Comparison of ENCODE assay signal across 10 cellular contexts in the genomic region with DNA sequence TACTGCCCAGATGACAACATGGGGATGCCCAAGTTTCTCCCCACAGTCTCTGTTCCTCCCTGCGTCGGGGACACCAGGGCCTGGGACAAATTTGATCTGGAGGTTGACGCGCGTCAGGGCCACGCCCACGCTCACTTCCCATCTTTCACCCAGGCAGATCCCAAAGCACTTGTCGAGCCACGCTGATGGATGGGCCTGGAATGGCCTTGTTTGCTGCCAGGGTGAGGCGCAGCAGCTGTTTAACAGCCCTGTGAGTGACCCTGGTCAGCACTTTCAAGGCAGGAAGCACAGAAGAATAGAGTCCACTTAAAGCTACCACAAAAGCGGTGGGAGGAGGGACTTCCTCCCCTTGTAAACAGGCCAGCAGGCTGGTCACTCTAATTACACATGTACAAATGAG.
DNase-seq lines count a peak whose midpoint lies in the region; ATAC-seq and TF ChIP-seq lines count a peak whose summit lies in the region.
"Had no signal": no experiment of that assay in that cellular context is flagged by ENCODE, and none has a peak within 500 bp of the region (broad histone marks: within the 10 kb centered on the region; RNA-seq: fewer than 3 reads in every experiment).

No MANE protein-coding gene starts in this region.

- H2BK5ac ChIP-seq in IMR-90 (ENCODE audit: low read depth, low read length, poor library complexity, severe bottlenecking), result no peak overlapping the region

- H3K56ac ChIP-seq in IMR-90 (ENCODE audit: extremely low read depth, insufficient read depth, low read length), result no peak overlapping the region

- in situ Hi-C loops in IMR-90 (cut with MboI; ENCODE audit: low sequenced_read_pairs), result no loop called here
- in situ Hi-C loops in gastrocnemius medialis (cut with MboI; ENCODE audit: low sequenced_read_pairs in 4 of 4), result no loop called here

- H3K27ac ChIP-seq in IMR-90 (ENCODE audit: insufficient read depth, low read length), result no peak overlapping the region
- H3K27ac ChIP-seq in adrenal gland, result peak overlapping the region in 3 of 5 donors; percentile 23 to 72 (median 72)
- H3K27ac ChIP-seq in gastrocnemius medialis, result peak overlapping the region; percentile 87 to 97 (median 92)

- no peak overlapping the region; the same call in 1 of the 2 replicates for H2BK120ac ChIP-seq in IMR-90 (ENCODE audit: low read depth, low read length)

- no peak overlapping the region; the same call in 1 of the 2 replicates for H4K5ac ChIP-seq in IMR-90 (ENCODE audit: low read depth, low read length)

- DNase-seq in IMR-90 (peak; percentile 12), adrenal gland (peak; percentile 60 to 92 (median 78)), left lobe of liver (ENCODE audit: low spot score) (peak; percentile 62), gastrocnemius medialis (peak; percentile 60 to 84), NCI-H345 (lab: John Stamatoyannopoulos, UW) (no peak)
- DNase-seq: activated CD4-positive, CD25-positive, alpha-beta regulatory T cell treated with anti-CD3 and anti-CD28 coated beads, Interleukin-2, amount 50 U/mL, for 72 hours; amniotic stem cell had no signal

- H2AK9ac ChIP-seq in IMR-90 (replicated peaks; ENCODE audit: low read depth, low read length, poor library complexity), result peak overlapping the region; percentile 26

- BruUV-seq in IMR-90 (replicated peaks; lab: Mats Ljungman, UMichigan), result no TSS peak

- H3K23ac ChIP-seq in IMR-90 (ENCODE audit: low read depth, low read length), result peak overlapping the region; percentile 53; the same call in 1 of the 2 replicates

- CTCF ChIA-PET in IMR-90 (lab: Yijun Ruan, JAX), result no interaction called here

- dilution Hi-C loops in IMR-90 (cut with HindIII; ENCODE audit: low sequenced_read_pairs, unreplicated experiment), result no loop called here

- H3K4me1 ChIP-seq in IMR-90 (ENCODE audit: control insufficient read depth, insufficient read depth, low read length), result peaks cover 16% of the 10 kb centered on the region
- peaks cover 0 to 6% of the 10 kb centered on the region in 2 donors for H3K4me1 ChIP-seq in adrenal gland (replicated peaks in 1 of 2)
- H3K4me1 ChIP-seq in gastrocnemius medialis, result peaks cover 41 to 55% of the 10 kb centered on the region in 2 donors

- TF ChIP-seq CTCF in IMR-90 (conservative IDR thresholded peaks at IDR 0.05; ENCODE audit: low read depth, low read length) (no peak), adrenal gland (IDR thresholded peaks at IDR 0.05) (no peak), gastrocnemius medialis (IDR thresholded peaks at IDR 0.05 in 4 of 5, conservative IDR thresholded peaks at IDR 0.05 in 1 of 5) (no peak)

- 0 out of 2 replicates have a peak overlapping the region, but pooled peaks have one; percentile 20 for H2BK20ac ChIP-seq in IMR-90 (ENCODE audit: low read depth, low read length)

- peaks cover 14% of the 10 kb centered on the region for H3K9me1 ChIP-seq in IMR-90 (ENCODE audit: insufficient read depth, low read length)

- POLR2A ChIA-PET in IMR-90 (lab: Charles Lee; ENCODE audit: unreplicated experiment), result no interaction called here

- H3K4me3 ChIP-seq in IMR-90 (ENCODE audit: insufficient read depth, low read depth, low read length), result no peak overlapping the region
- H3K4me3 ChIP-seq in adrenal gland, result no peak overlapping the region
- no peak overlapping the region for H3K4me3 ChIP-seq in gastrocnemius medialis

- H4K91ac ChIP-seq in IMR-90 (ENCODE audit: insufficient read depth, low read depth, low read length), result no peak overlapping the region

- H3K18ac ChIP-seq in IMR-90 (ENCODE audit: low read depth, low read length), result no peak overlapping the region

- H3K27me3 ChIP-seq in IMR-90 (ENCODE audit: control insufficient read depth, insufficient read depth, low read length), result no peaks in the 10 kb centered on the region
- H3K27me3 ChIP-seq in adrenal gland, result no peaks in the 10 kb centered on the region
- H3K27me3 ChIP-seq in gastrocnemius medialis, result no peaks in the 10 kb centered on the region

- H3K9ac ChIP-seq in IMR-90 (ENCODE audit: low read depth, low read length), result no peak overlapping the region

- H4K20me1 ChIP-seq in IMR-90 (ENCODE audit: insufficient read depth, low read length), result no peaks in the 10 kb centered on the region

- H3K36me3 ChIP-seq in IMR-90 (ENCODE audit: control insufficient read depth, insufficient read depth, low read length) (no peaks in the 10 kb centered on the region), adrenal gland (replicated peaks in 1 of 2) (no peaks in the 10 kb centered on the region), gastrocnemius medialis (no peaks in the 10 kb centered on the region)

- WGBS in IMR-90 (ENCODE audit: extremely low coverage in 2 of 2, insufficient read length in 1 of 2), 2 experiments, result 48% methylated on average over 9 of the region's 11 CpGs; no CpG with 5 or more reads in 1 of the 2 experiments
- 7 to 31% (median 9%) methylated on average over 3 to 11 of the region's 11 CpGs for WGBS in adrenal gland, 4 donors

- peak overlapping the region; percentile 29; the same call in 1 of the 2 replicates for H3K14ac ChIP-seq in IMR-90 (replicated peaks; ENCODE audit: low read depth, low read length)

- no peaks in the 10 kb centered on the region for H3K79me1 ChIP-seq in IMR-90 (ENCODE audit: low read depth in 1 of 2, low read length in 2 of 2)

- peak overlapping the region; percentile 24 to 36; a peak in 2 of 4 replicates for H4K8ac ChIP-seq in IMR-90 (ENCODE audit: low read depth in 2 of 2, low read length in 2 of 2)

- H3K9me3 ChIP-seq in IMR-90 (ENCODE audit: control insufficient read depth, insufficient read depth, low read length), result no peaks in the 10 kb centered on the region
- no peaks in the 10 kb centered on the region for H3K9me3 ChIP-seq in adrenal gland (replicated peaks in 1 of 3)
- no peaks in the 10 kb centered on the region for H3K9me3 ChIP-seq in gastrocnemius medialis

- ATAC-seq in IMR-90 (ENCODE audit: low read depth) (no peak), left lobe of liver (peak; percentile 64), gastrocnemius medialis (peak; percentile 4 to 8), HG03432 (IDR thresholded peaks at IDR 0.05; ENCODE audit: unreplicated experiment) (no peak), GM21423 (IDR thresholded peaks at IDR 0.05; ENCODE audit: unreplicated experiment) (no peak), HG03095 (IDR thresholded peaks at IDR 0.05; ENCODE audit: unreplicated experiment) (no peak)

- no peak overlapping the region for H3K4me2 ChIP-seq in IMR-90 (ENCODE audit: low read depth, low read length)

- TF ChIP-seq POLR2A in IMR-90 (IDR thresholded peaks at IDR 0.05; ENCODE audit: low read depth, low read length), result no peak
- TF ChIP-seq POLR2A in adrenal gland (IDR thresholded peaks at IDR 0.05), result no peak
- peak in 1 of 2 donors; percentile 23 for TF ChIP-seq POLR2A in gastrocnemius medialis (IDR thresholded peaks at IDR 0.05)

- peak overlapping the region; percentile 49; the same call in 1 of the 2 replicates for H2AK5ac ChIP-seq in IMR-90 (ENCODE audit: low read depth, low read length)

- peak overlapping the region; percentile 67 for H2AFZ ChIP-seq in IMR-90 (replicated peaks; ENCODE audit: low read length, poor library complexity)

- intact Hi-C loops in IMR-90 (cut with micrococcal nuclease) (loop anchor here (10.0 kb wide), 1 partner anchor 524 kb away; no protein-coding TSS in a partner anchor), adrenal gland (cut with DNase I) (no loop called here), gastrocnemius medialis (cut with DNase I; ENCODE audit: low total_unique reads) (loop anchor here (5.0 to 10.0 kb wide), 3 partner anchors 434 to 594 kb away; no protein-coding TSS in a partner anchor)

- TF ChIP-seq RAD21 in IMR-90 (IDR thresholded peaks at IDR 0.05; ENCODE audit: low read length), result no peak

- peak overlapping the region; percentile 58; the same call in 1 of the 3 replicates for H2BK15ac ChIP-seq in IMR-90 (ENCODE audit: low read depth, low read length)

- H3K4ac ChIP-seq in IMR-90 (ENCODE audit: low read depth, low read length), result peak overlapping the region; percentile 51

TF ChIP-seq in IMR-90, 13 proteins besides CTCF, POLR2A, EP300 and RAD21:
- TF ChIP-seq RCOR1 (IDR thresholded peaks at IDR 0.05; ENCODE audit: insufficient replicate concordance, low read length) (no peak), CHD1 (IDR thresholded peaks at IDR 0.05; ENCODE audit: low read depth, low read length) (no peak), SMC3 (IDR thresholded peaks at IDR 0.05; ENCODE audit: low read depth, low read length) (no peak), NFE2L2 (IDR thresholded peaks at IDR 0.05; ENCODE audit: low read depth, low read length) (no peak), RFX5 (IDR thresholded peaks at IDR 0.05; ENCODE audit: low read depth, low read length) (no peak), CEBPB (IDR thresholded peaks at IDR 0.05; ENCODE audit: low read depth, low read length) (no peak), MAZ (IDR thresholded peaks at IDR 0.05; ENCODE audit: borderline replicate concordance, low read depth, low read length) (no peak), MXI1 (IDR thresholded peaks at IDR 0.05; ENCODE audit: borderline replicate concordance, low read depth, low read length) (no peak), MAFK (IDR thresholded peaks at IDR 0.05; ENCODE audit: low read depth, low read length) (no peak), FOS (IDR thresholded peaks at IDR 0.05; ENCODE audit: low read depth, low read length) (no peak), BHLHE40 (IDR thresholded peaks at IDR 0.05; ENCODE audit: low read depth, low read length) (no peak)
- TF ChIP-seq, protein P1, sequence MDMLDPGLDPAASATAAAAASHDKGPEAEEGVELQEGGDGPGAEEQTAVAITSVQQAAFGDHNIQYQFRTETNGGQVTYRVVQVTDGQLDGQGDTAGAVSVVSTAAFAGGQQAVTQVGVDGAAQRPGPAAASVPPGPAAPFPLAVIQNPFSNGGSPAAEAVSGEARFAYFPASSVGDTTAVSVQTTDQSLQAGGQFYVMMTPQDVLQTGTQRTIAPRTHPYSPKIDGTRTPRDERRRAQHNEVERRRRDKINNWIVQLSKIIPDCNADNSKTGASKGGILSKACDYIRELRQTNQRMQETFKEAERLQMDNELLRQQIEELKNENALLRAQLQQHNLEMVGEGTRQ (IDR thresholded peaks at IDR 0.05; ENCODE audit: low read depth, low read length), result no peak
- TF ChIP-seq, protein P2, sequence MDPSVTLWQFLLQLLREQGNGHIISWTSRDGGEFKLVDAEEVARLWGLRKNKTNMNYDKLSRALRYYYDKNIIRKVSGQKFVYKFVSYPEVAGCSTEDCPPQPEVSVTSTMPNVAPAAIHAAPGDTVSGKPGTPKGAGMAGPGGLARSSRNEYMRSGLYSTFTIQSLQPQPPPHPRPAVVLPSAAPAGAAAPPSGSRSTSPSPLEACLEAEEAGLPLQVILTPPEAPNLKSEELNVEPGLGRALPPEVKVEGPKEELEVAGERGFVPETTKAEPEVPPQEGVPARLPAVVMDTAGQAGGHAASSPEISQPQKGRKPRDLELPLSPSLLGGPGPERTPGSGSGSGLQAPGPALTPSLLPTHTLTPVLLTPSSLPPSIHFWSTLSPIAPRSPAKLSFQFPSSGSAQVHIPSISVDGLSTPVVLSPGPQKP (IDR thresholded peaks at IDR 0.05; ENCODE audit: borderline replicate concordance, low read depth, low read length), result no peak

Comparison
In these comparisons a context has a peak if more than half of its experiments do, and no peak if none do; other contexts are left out.
1. ATAC-seq: peak in left lobe of liver (single experiment) and gastrocnemius medialis (2 of 2); none in IMR-90 (single experiment), HG03432 (single experiment), GM21423 (single experiment) and HG03095 (single experiment).
2. intact Hi-C loops: an anchor here in IMR-90 (10.0 kb wide) and gastrocnemius medialis (5.0 to 10.0 kb wide); none called in adrenal gland.